In genomic region chr12:69240625-69240984, GRCh38 we compare ENCODE assay signal across 8 cellular contexts. TPM values are rescaled to one million over a fixed set of nuclear protein-coding genes. Genes with fewer than 3 reads are reported as not detected.
DNase-seq lines count a peak whose midpoint lies in the region; ATAC-seq, FAIRE-seq and TF ChIP-seq lines count a peak whose summit lies in the region.

No MANE protein-coding gene starts in this region.

- peaks cover 37% of the 10 kb centered on the region for H3K4me1 ChIP-seq in GM23338 (ENCODE audit: insufficient read depth)
- peaks cover 0 to 10% (median 5%) of the 10 kb centered on the region in 4 experiments; a peak in 5 of 7 replicates for H3K4me1 ChIP-seq in H1 (replicated peaks in 1 of 4; ENCODE audit: control insufficient read depth in 3 of 4, insufficient read depth in 4 of 4, low read length in 3 of 4)
- peaks cover 27% of the 10 kb centered on the region for H3K4me1 ChIP-seq in neural progenitor cell

- H3K23me2 ChIP-seq in H1 (ENCODE audit: low read depth, low read length), result peaks cover 6% of the 10 kb centered on the region

- H2BK5ac ChIP-seq in H1 (ENCODE audit: low read depth, low read length), result peak overlapping the region; percentile 92; the same call in 1 of the 2 replicates

- H3K4me1 Mint-ChIP-seq in GM23338, result peaks cover 44% of the 10 kb centered on the region
- peaks cover 36% of the 10 kb centered on the region for H3K4me1 Mint-ChIP-seq in T-helper 17 cell
- H3K4me1 Mint-ChIP-seq in neural progenitor cell, result peaks cover 21% of the 10 kb centered on the region

- no peak overlapping the region for H4K8ac ChIP-seq in H1 (ENCODE audit: extremely low read depth, insufficient read depth, low read length)

- H3K36me3 Mint-ChIP-seq in GM23338 (ENCODE audit: low read depth) (peaks cover 37% of the 10 kb centered on the region), T-helper 17 cell (ENCODE audit: low read depth) (peaks cover 4% of the 10 kb centered on the region), neural progenitor cell (peaks cover 38% of the 10 kb centered on the region)

- H3K27me3 ChIP-seq in GM23338 (ENCODE audit: insufficient read depth) (no peaks in the 10 kb centered on the region), H1 (replicated peaks in 1 of 4; ENCODE audit: control insufficient read depth in 3 of 4, extremely low read depth in 1 of 4, insufficient read depth in 3 of 4, low read length in 3 of 4) (peaks cover 0 to 1% (median 0%) of the 10 kb centered on the region in 4 experiments; a peak in 1 of 7 replicates), neural progenitor cell (no peaks in the 10 kb centered on the region)

- H2BK20ac ChIP-seq in H1 (ENCODE audit: low read length), result no peak overlapping the region

- TF ChIP-seq EP300 in H1 (IDR thresholded peaks at IDR 0.05; ENCODE audit: borderline replicate concordance in 1 of 2, low read depth in 2 of 2, low read length in 2 of 2), result no peak

- H3K56ac ChIP-seq in H1 (replicated peaks; ENCODE audit: insufficient read length, low read depth, low read length), result no peak overlapping the region

- H3K9me3 ChIP-seq in T-helper 17 cell (ENCODE audit: control insufficient read depth, low read length, poor library complexity, severe bottlenecking) (no peaks in the 10 kb centered on the region), H1 (ENCODE audit: insufficient read depth in 2 of 2, low read depth in 1 of 2, low read length in 1 of 2) (no peaks in the 10 kb centered on the region), neural progenitor cell (ENCODE audit: low read depth) (no peaks in the 10 kb centered on the region)

- H3K4me3 Mint-ChIP-seq in GM23338 (peak overlapping the region; percentile 93), T-helper 17 cell (peak overlapping the region; percentile 100), neural progenitor cell (peak overlapping the region; percentile 99)

- H3K9ac ChIP-seq in H1 (replicated peaks in 1 of 4; ENCODE audit: extremely low read depth in 1 of 4, low read depth in 3 of 4, low read length in 3 of 4) (peak overlapping the region in 3 of 4 experiments; percentile 73 to 100 (median 99); a peak in 5 of 7 replicates), neural progenitor cell (peak overlapping the region; percentile 93)

- no peaks in the 10 kb centered on the region for H3K9me2 ChIP-seq in GM23338 (ENCODE audit: insufficient read depth)

- H3K79me2 ChIP-seq in GM23338 (replicated peaks; ENCODE audit: insufficient read depth), result peaks cover 58% of the 10 kb centered on the region
- H3K79me2 ChIP-seq in H1 (ENCODE audit: control insufficient read depth in 1 of 2, insufficient read depth in 2 of 2, low read length in 2 of 2), result peaks cover 49 to 58% of the 10 kb centered on the region in 2 experiments
- peaks cover 72% of the 10 kb centered on the region for H3K79me2 ChIP-seq in neural progenitor cell (ENCODE audit: low read depth)

- H3K79me1 ChIP-seq in H1 (ENCODE audit: low read depth, low read length), result no peaks in the 10 kb centered on the region

- FAIRE-seq in H1 (lab: Jason Lieb, UNC), result no peak

- H2AK5ac ChIP-seq in H1 (ENCODE audit: low read depth, low read length), result no peak overlapping the region

- H3K27me3 Mint-ChIP-seq in GM23338 (ENCODE audit: insufficient read depth, low read depth, poor library complexity) (peaks cover 6% of the 10 kb centered on the region), T-helper 17 cell (no peaks in the 10 kb centered on the region), neural progenitor cell (ENCODE audit: insufficient read depth, low read depth) (peaks cover 4% of the 10 kb centered on the region)

- no peak overlapping the region for H4K5ac ChIP-seq in H1 (ENCODE audit: insufficient read length, low read depth, low read length)

- no peak overlapping the region for H2BK120ac ChIP-seq in H1 (replicated peaks; ENCODE audit: low read depth, low read length)

- H3K36me3 ChIP-seq in GM23338 (ENCODE audit: insufficient read depth), result no peaks in the 10 kb centered on the region
- H3K36me3 ChIP-seq in H1 (ENCODE audit: control insufficient read depth in 2 of 4, insufficient read depth in 4 of 4, low read length in 3 of 4), result peaks cover 0 to 12% (median 2%) of the 10 kb centered on the region in 4 experiments; a peak in 3 of 8 replicates
- no peaks in the 10 kb centered on the region for H3K36me3 ChIP-seq in neural progenitor cell

- TF ChIP-seq CTCF in AG04449 (IDR thresholded peaks at IDR 0.05; ENCODE audit: insufficient read depth, low read length, missing control alignments) (no peak), GM23338 (conservative IDR thresholded peaks at IDR 0.05; ENCODE audit: low read depth in 2 of 2) (no peak), H1 (IDR thresholded peaks at IDR 0.05; ENCODE audit: control extremely low read depth in 1 of 3, insufficient read depth in 1 of 3, low read depth in 1 of 3, low read length in 3 of 3) (no peak), neural progenitor cell (IDR thresholded peaks at IDR 0.05) (no peak)

- ATAC-seq in GM23338, result peak; percentile 10; the same call in 2 of the 3 replicates
- ATAC-seq in T-helper 17 cell, result peak; percentile 7
- no peak for ATAC-seq in HG03469 (IDR thresholded peaks at IDR 0.05; ENCODE audit: unreplicated experiment)

- H3K4ac ChIP-seq in H1 (replicated peaks; ENCODE audit: insufficient read length, low read depth, low read length), result no peak overlapping the region

- H3K4me3 ChIP-seq in AG04449 (ENCODE audit: low read depth, low read length), result peak overlapping the region; percentile 73
- H3K4me3 ChIP-seq in GM23338, result peak overlapping the region; percentile 97
- H3K4me3 ChIP-seq in H1 (ENCODE audit: extremely low read depth in 1 of 4, insufficient read depth in 2 of 4, low read depth in 3 of 4, low read length in 4 of 4), result peak overlapping the region; percentile 74 to 99 (median 88)
- H3K4me3 ChIP-seq in neural progenitor cell, result peak overlapping the region; percentile 94

- no peak overlapping the region for H4K91ac ChIP-seq in H1 (replicated peaks; ENCODE audit: insufficient read length, low read length)

- peak overlapping the region; percentile 91 for H3K4me2 ChIP-seq in GM23338
- peak overlapping the region; percentile 59 to 75 for H3K4me2 ChIP-seq in H1 (ENCODE audit: insufficient read depth in 1 of 2, low read depth in 2 of 2, low read length in 2 of 2)
- peak overlapping the region; percentile 97 for H3K4me2 ChIP-seq in neural progenitor cell

- WGBS in H1 (ENCODE audit: extremely low coverage in 1 of 2, insufficient coverage in 1 of 2, insufficient read length in 1 of 2, insufficient replicate concordance in 2 of 2, low coverage in 1 of 2, low lambda C conversion rate in 2 of 2, missing lambda C conversion rate in 1 of 2), 2 experiments, result 2% methylated on average over 11 of the region's 11 CpGs; no CpG with 5 or more reads in 1 of the 2 experiments

- H2AFZ ChIP-seq in GM23338 (no peak overlapping the region), H1 (ENCODE audit: low read length) (no peak overlapping the region), neural progenitor cell (replicated peaks) (no peak overlapping the region)

- peaks cover 3% of the 10 kb centered on the region; the same call in 1 of the 2 replicates for H3F3A ChIP-seq in GM23338 (replicated peaks; ENCODE audit: low read depth)
- peaks cover 13% of the 10 kb centered on the region for H3F3A ChIP-seq in neural progenitor cell (ENCODE audit: low read depth)

- no peak for DNase-seq in AG04449 (ENCODE audit: low read depth, low spot score)
- DNase-seq in GM23338 (ENCODE audit: low spot score), result peak; percentile 49
- no peak for DNase-seq in T-helper 17 cell
- no peak for DNase-seq in H1 (ENCODE audit: low read depth in 1 of 2, low spot score in 2 of 2)
- DNase-seq in neural progenitor cell (ENCODE audit: low spot score), result peak; percentile 7
- DNase-seq in NCI-H1092 (lab: John Stamatoyannopoulos, UW), result no peak
- no peak for DNase-seq in DMS153 (lab: John Stamatoyannopoulos, UW)

- POLR2A ChIA-PET in AG04449 (lab: Yijun Ruan, JAX), result no interaction called here
- POLR2A ChIA-PET in H1 (lab: Charles Lee; ENCODE audit: partially characterized antibody), result interaction anchor here (0.8 to 7.0 kb wide), 6 partner anchors 8 to 84 kb away, joined by 3 to 48 read pairs (median 4); no protein-coding TSS in a partner anchor

- H3K14ac ChIP-seq in H1 (ENCODE audit: insufficient read length), result no peak overlapping the region

- H3K27ac Mint-ChIP-seq in GM23338, result peak overlapping the region; percentile 99
- peak overlapping the region; percentile 97 for H3K27ac Mint-ChIP-seq in T-helper 17 cell
- peak overlapping the region; percentile 90 for H3K27ac Mint-ChIP-seq in neural progenitor cell

- peaks cover 49% of the 10 kb centered on the region for H4K20me1 ChIP-seq in GM23338 (replicated peaks; ENCODE audit: insufficient read depth)
- peaks cover 27 to 32% of the 10 kb centered on the region in 2 experiments for H4K20me1 ChIP-seq in H1 (replicated peaks in 1 of 2; ENCODE audit: control insufficient read depth in 1 of 2, insufficient read depth in 2 of 2, low read length in 2 of 2)
- H4K20me1 ChIP-seq in neural progenitor cell (ENCODE audit: low read depth), result peaks cover 57% of the 10 kb centered on the region

- CTCF ChIA-PET in AG04449 (lab: Yijun Ruan, JAX) (interaction anchor here (1.6 kb wide), 1 partner anchor 85 kb away, joined by 3 read pairs; no protein-coding TSS in a partner anchor), H1 (lab: Charles Lee; ENCODE audit: partially characterized antibody) (interaction anchor here (0.6 to 1.3 kb wide), 2 partner anchors 13 to 615 kb away, joined by 4 read pairs; no protein-coding TSS in a partner anchor)

- H3K27ac ChIP-seq in GM23338 (ENCODE audit: low read depth) (peak overlapping the region; percentile 99; the same call in 1 of the 2 replicates), H1 (ENCODE audit: low read depth, low read length) (no peak overlapping the region), neural progenitor cell (peak overlapping the region; percentile 96)

- no peak overlapping the region for H2BK12ac ChIP-seq in H1 (ENCODE audit: low read depth, low read length)

- H3K9me3 Mint-ChIP-seq in GM23338 (no peaks in the 10 kb centered on the region; the same call in 2 of the 3 replicates), neural progenitor cell (peaks cover 17% of the 10 kb centered on the region)

- no peak overlapping the region for H3K23ac ChIP-seq in H1 (ENCODE audit: insufficient read length)

- TF ChIP-seq RAD21 in H1 (IDR thresholded peaks at IDR 0.05 in 1 of 2, conservative IDR thresholded peaks at IDR 0.05 in 1 of 2; ENCODE audit: low read depth in 2 of 2, low read length in 2 of 2), result no peak

- no peak overlapping the region for H3K18ac ChIP-seq in H1 (ENCODE audit: extremely low read depth, low read length)

- H2BK15ac ChIP-seq in H1 (ENCODE audit: low read length), result no peak overlapping the region

- TF ChIP-seq POLR2A in H1 (IDR thresholded peaks at IDR 0.05; ENCODE audit: control extremely low read depth in 1 of 2, low read depth in 2 of 2, low read length in 2 of 2), result no peak; a peak in 1 of 3 replicates

RNA-seq across cellular contexts. Expression of gene CPSF6, which starts 1.2 kb away (rescaled TPM):
- total RNA-seq in GM23338 (2014; rRNA removed; shearing (Covaris generic)), result 80.7 and 85.9 TPM in 2 replicates
- 115 and 136 TPM in 2 replicates for polyA plus RNA-seq in GM23338 (2016; fragmentation: Nextera tagmentation; extraction: Ambion mirVana)
- 10 to 100 TPM; 85.4 to 87.3 TPM for total RNA-seq in T-helper 17 cell
- 156 and 167 TPM in 2 replicates for total RNA-seq in H1 (2021; fragmentation: NEBNext Ultra II Directional; extraction: Animal tissue kit (Norgen Biotek cat#: 25700))
- polyA plus RNA-seq in H1 (2011; rRNA removed), result 92.7 and 98.7 TPM in 2 replicates
- polyA plus RNA-seq in H1 (2011; cell fraction: cytosol; rRNA removed), result 72.9 TPM
- polyA plus RNA-seq in H1 (2011; cell fraction: nucleus; rRNA removed), result 142 TPM
- 108 to 208 TPM (median 125 TPM) in 4 replicates for polyA plus RNA-seq in H1 (2012, experiment 1 of 2)
- 46.5 TPM for polyA plus RNA-seq in H1 (2012, experiment 2 of 2)
- 87.2 TPM for polyA plus RNA-seq in H1 (2013, experiment 1 of 2)
- polyA plus RNA-seq in H1 (2013, experiment 2 of 2), result 80.9 TPM
- polyA minus RNA-seq in H1 (2011; rRNA and poly(A)+ RNA removed), result 118 and 121 TPM in 2 replicates
- 91.5 TPM for polyA minus RNA-seq in H1 (2011; cell fraction: cytosol; rRNA and poly(A)+ RNA removed)
- 144 TPM for polyA minus RNA-seq in H1 (2011; cell fraction: nucleus; rRNA and poly(A)+ RNA removed)
- total RNA-seq in neural progenitor cell (ENCODE audit: low replicate concordance), result 114 and 155 TPM in 2 replicates

Comparison
In these comparisons a context has a peak if more than half of its experiments do, and no peak if none do; other contexts are left out.
1. DNase-seq: peak in GM23338 (single experiment) and neural progenitor cell (single experiment); none in AG04449 (single experiment), T-helper 17 cell (0 of 3), H1 (0 of 2), NCI-H1092 (single experiment) and DMS153 (single experiment).
2. Peak in every context shown above with its lines, with median percentiles within 50 percentile points of each other: H3K4me3 ChIP-seq, H3K4me2 ChIP-seq, H3K27ac Mint-ChIP-seq and H3K4me3 Mint-ChIP-seq.